In the genomic region with DNA sequence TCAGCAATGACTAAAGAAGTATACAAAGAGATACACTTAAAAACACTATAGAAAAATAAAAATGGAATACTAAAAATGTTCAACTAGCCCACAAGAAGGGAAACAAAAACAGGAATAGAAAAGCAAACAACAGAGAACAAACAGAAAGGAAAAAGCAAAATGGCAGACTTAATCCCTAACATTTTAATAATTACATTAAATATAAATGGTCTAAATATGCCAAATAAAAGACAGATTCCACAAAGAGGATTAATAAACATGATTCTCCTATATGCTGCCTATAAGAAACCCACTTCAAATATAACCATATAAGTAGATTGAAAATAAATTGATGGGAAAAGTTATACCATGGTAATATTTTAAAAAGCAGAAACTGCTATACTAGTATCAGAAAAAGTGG, we compare ENCODE assay signal across 27 cellular contexts.
"Had no signal": no experiment of that assay in that cellular context is flagged by ENCODE, and none has a peak within 500 bp of the region (broad histone marks: within the 10 kb centered on the region; RNA-seq: fewer than 3 reads in every experiment).

No MANE protein-coding gene starts in this region.

- ATAC-seq: stimulated activated effector memory CD8-positive, alpha-beta T cell treated with anti-CD3 and anti-CD28 coated beads, Interleukin-12 subunit alpha, Interleukin-12 subunit beta, amount 100 ng/mL, for 72 hours; stimulated activated memory B cell treated with anti-CD40 and anti-IgM and Interleukin-4, amounts not matched to agents 10 μg/mL and 1 μg/mL and 100 μg/mL, for 72 hours; stimulated activated naive B cell treated with anti-CD40 and anti-IgM and Interleukin-4, amounts not matched to agents 10 μg/mL and 1 μg/mL and 100 μg/mL, for 72 hours; stimulated activated naive CD8-positive, alpha-beta T cell treated with anti-CD3 and anti-CD28 coated beads, Interleukin-15, amount 100 ng/mL, for 72 hours; stimulated activated naive CD8-positive, alpha-beta T cell treated with anti-CD3 and anti-CD28 coated beads, Interleukin-15, Interleukin-2, amounts not matched to agents 100 U/mL and 50 U/mL, for 24 hours; upper lobe of right lung had no signal

- H3K4me3 ChIP-seq: stomach, suprapubic skin, testis, thoracic aorta, thyroid gland, tibial artery, tibial nerve, transverse colon, upper lobe of left lung, upper lobe of right lung, uterus, vagina had no signal

- DNase-seq: stimulated activated CD4-positive, alpha-beta T cell treated with anti-CD3 and anti-CD28 coated beads, Interleukin-2, amount 100 ng/mL, for 48 hours; stimulated activated CD4-positive, alpha-beta T cell treated with anti-CD3 and anti-CD28 coated beads, Interleukin-4, amount 100 ng/mL, for 1 hour; stimulated activated CD4-positive, alpha-beta T cell treated with anti-CD3 and anti-CD28 coated beads, Interleukin-4, amount 100 ng/mL, for 24 hours; stimulated activated CD4-positive, alpha-beta T cell treated with anti-CD3 and anti-CD28 coated beads, Interleukin-4, amount 100 ng/mL, for 4 hours; stimulated activated CD8-positive, alpha-beta memory T cell treated with anti-CD3 and anti-CD28 coated beads, Interleukin-4, amount 100 ng/mL, for 48 hours; stimulated activated naive B cell treated with anti-CD40 and anti-IgM and Interleukin-4, amounts not matched to agents 10 μg/mL and 1 μg/mL and 100 μg/mL, for 72 hours; stimulated activated naive CD4-positive, alpha-beta T cell; stimulated activated naive CD4-positive, alpha-beta T cell treated with Interleukin-2 at 50 U/mL for 16 hours; stimulated activated naive CD8-positive, alpha-beta T cell treated with anti-CD3 and anti-CD28 coated beads, Interleukin-15, amount 100 ng/mL, for 72 hours; stimulated activated naive CD8-positive, alpha-beta T cell treated with anti-CD3 and anti-CD28 coated beads, Interleukin-15, Interleukin-2, amounts not matched to agents 100 U/mL and 50 U/mL, for 24 hours; stomach; substantia nigra; testis; thyroid gland; tibial artery; transverse colon; trophoblast cell; upper lobe of left lung; upper lobe of right lung; uterus had no signal

- H3K4me1 ChIP-seq: stomach, suprapubic skin, testis, thyroid gland, tibial artery, tibial nerve, transverse colon, upper lobe of left lung, upper lobe of right lung, uterus, vagina had no signal

- H3K36me3 ChIP-seq: stomach, suprapubic skin, thoracic aorta, thyroid gland, tibial artery, tibial nerve, transverse colon, upper lobe of left lung, upper lobe of right lung, uterus, vagina had no signal

- FAIRE-seq: urothelium cell line had no signal

- H3K9me3 ChIP-seq: testis, thyroid gland, upper lobe of left lung, uterus, vagina had no signal

- H3K27me3 ChIP-seq: stomach, suprapubic skin, testis, thyroid gland, tibial artery, tibial nerve, upper lobe of left lung, upper lobe of right lung, uterus, vagina had no signal

- H3K27ac ChIP-seq: stomach, suprapubic skin, testis, thoracic aorta, thyroid gland, tibial artery, tibial nerve, transverse colon, upper lobe of left lung, upper lobe of right lung, uterus, vagina had no signal
